Comparison of ENCODE assay signal across 8 cellular contexts in the genomic region with DNA sequence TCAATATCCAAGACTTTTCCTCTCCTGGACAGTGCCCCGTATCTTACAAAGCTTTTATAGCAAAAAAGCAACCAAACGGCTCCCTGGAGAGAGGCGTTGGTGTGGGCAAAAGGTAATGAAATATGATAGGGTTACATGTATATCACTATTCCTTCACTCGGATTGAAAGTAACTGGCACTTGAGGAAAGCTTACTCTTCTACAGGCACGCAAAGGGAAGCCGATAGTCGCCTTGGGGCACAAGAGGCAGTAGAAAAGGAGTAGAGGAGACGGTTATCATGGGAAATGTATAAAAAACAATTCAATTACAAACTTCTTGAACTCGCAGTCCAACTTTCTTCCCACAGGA. TPM values are rescaled to one million over a fixed set of nuclear protein-coding genes. Genes with fewer than 3 reads are reported as not detected.
DNase-seq lines count a peak whose midpoint lies in the region; ATAC-seq and TF ChIP-seq lines count a peak whose summit lies in the region.

No MANE protein-coding gene starts in this region.

- H3K9me3 ChIP-seq in heart right ventricle = no peaks in the 10 kb centered on the region
- H3K9me3 ChIP-seq in uterus = no peaks in the 10 kb centered on the region

- no peak for ATAC-seq in heart right ventricle
- no peak for ATAC-seq in left ventricle myocardium superior
- no peak for ATAC-seq in GM21526 (IDR thresholded peaks at IDR 0.05; ENCODE audit: low FRiP score, unreplicated experiment)

- no peak for DNase-seq in heart right ventricle
- no peak for DNase-seq in left ventricle myocardium superior
- no peak for DNase-seq in astrocyte of the cerebellum (ENCODE audit: low read depth)
- DNase-seq in lower leg skin (ENCODE audit: low spot score in 2 of 2) = no peak
- DNase-seq in uterus = no peak
- no peak for DNase-seq in NCI-H1436 (lab: John Stamatoyannopoulos, UW)
- DNase-seq in nucleus accumbens (lab: John Stamatoyannopoulos, UW) = no peak

- in situ Hi-C loops in astrocyte of the cerebellum (cut with HindIII; ENCODE audit: low sequenced_read_pairs) = no loop called here

- 6 to 13% methylated on average over 9 of the region's 9 CpGs for WGBS in heart right ventricle, 2 donors
- WGBS in lower leg skin, 2 donors = 1 to 3% methylated on average over 9 of the region's 9 CpGs

- TF ChIP-seq CTCF in heart right ventricle (IDR thresholded peaks at IDR 0.05) (no peak), astrocyte of the cerebellum (IDR thresholded peaks at IDR 0.05; ENCODE audit: low read depth, low read length, missing control alignments) (no peak), lower leg skin (IDR thresholded peaks at IDR 0.05) (no peak), uterus (IDR thresholded peaks at IDR 0.05) (no peak)

- H3K27ac ChIP-seq in heart right ventricle (peak overlapping the region; percentile 86 to 99 (median 96)), uterus (peak overlapping the region; percentile 87 to 93)

- no peaks in the 10 kb centered on the region for H3K27me3 ChIP-seq in heart right ventricle
- no peaks in the 10 kb centered on the region for H3K27me3 ChIP-seq in uterus

- H3K4me3 ChIP-seq in heart right ventricle = peak overlapping the region; percentile 62 to 99 (median 94)
- peak overlapping the region; percentile 86 for H3K4me3 ChIP-seq in astrocyte of the cerebellum (ENCODE audit: low read depth, low read length)
- H3K4me3 ChIP-seq in lower leg skin (ENCODE audit: low read depth, poor library complexity, severe bottlenecking) = peak overlapping the region; percentile 82
- H3K4me3 ChIP-seq in uterus = peak overlapping the region; percentile 83 to 96

- intact Hi-C loops in heart right ventricle (cut with DNase I) = loop anchor here in 2 of 10 donors (2.0 kb wide), 1 partner anchor 25 kb away; no protein-coding TSS in a partner anchor
- intact Hi-C loops in left ventricle myocardium superior (cut with micrococcal nuclease) = loop anchor here (2.0 kb wide), 1 partner anchor 25 kb away; no protein-coding TSS in a partner anchor
- intact Hi-C loops in lower leg skin (cut with DNase I; ENCODE audit: low total_unique reads) = no loop called here
- intact Hi-C loops in uterus (cut with DNase I; ENCODE audit: low total_unique reads) = no loop called here

- peaks cover 0 to 66% (median 44%) of the 10 kb centered on the region in 9 donors for H3K4me1 ChIP-seq in heart right ventricle
- peaks cover 0 to 10% of the 10 kb centered on the region in 2 donors for H3K4me1 ChIP-seq in uterus

- TF ChIP-seq POLR2A in lower leg skin (IDR thresholded peaks at IDR 0.05) (no peak), uterus (IDR thresholded peaks at IDR 0.05) (no peak)

- H3K36me3 ChIP-seq in heart right ventricle = peaks cover 0 to 31% (median 18%) of the 10 kb centered on the region in 9 donors
- H3K36me3 ChIP-seq in uterus = no peaks in the 10 kb centered on the region

RNA-seq across cellular contexts. Expression of gene DIAPH1, which starts 1.1 kb away (rescaled TPM):
- 10 to 100 TPM; 27.3 to 93.2 (median 46.9) TPM for total RNA-seq in heart right ventricle
- polyA plus RNA-seq in heart right ventricle = 10 to 100 TPM; 28.4 to 48.6 TPM
- 36.6 TPM for total RNA-seq in left ventricle myocardium superior
- 100 to 1,000 TPM in 1 of 4 donors, 10 to 100 TPM in 3; 64.9 to 101 (median 88.7) TPM for total RNA-seq in lower leg skin
- total RNA-seq in uterus = 10 to 100 TPM; 27.7 to 69.4 (median 30.2) TPM

RNA-seq across cellular contexts. Expression of gene HDAC3, which starts 19.0 kb away (rescaled TPM):
- total RNA-seq in heart right ventricle (10 to 100 TPM; 30.9 to 43.0 (median 32.7) TPM), left ventricle myocardium superior (28.9 TPM), lower leg skin (10 to 100 TPM; 49.4 to 66.4 (median 52.7) TPM), uterus (10 to 100 TPM; 24.8 to 68.0 (median 46.0) TPM)
- 10 to 100 TPM; 27.7 to 38.2 TPM for polyA plus RNA-seq in heart right ventricle

RNA-seq across cellular contexts. Expression of gene RELL2, which starts 19.1 kb away (rescaled TPM):
- total RNA-seq in heart right ventricle (1 to 10 TPM in 2 of 10 donors, under 1 TPM in 8; 0.33 to 1.3 (median 0.51) TPM), left ventricle myocardium superior (0.55 TPM), lower leg skin (10 to 100 TPM in 2 of 4 donors, 1 to 10 TPM in 2; 5.9 to 11.4 (median 9.0) TPM), uterus (1 to 10 TPM in 1 of 4 donors, under 1 TPM in 1, not detected in 2; 0.35 to 1.7 TPM)
- 1 to 10 TPM; 2.6 to 3.2 TPM for polyA plus RNA-seq in heart right ventricle

RNA-seq across cellular contexts. Expression of gene FCHSD1, which starts 33.6 kb away (rescaled TPM):
- total RNA-seq in heart right ventricle = 1 to 10 TPM; 1.2 to 6.5 (median 2.6) TPM
- polyA plus RNA-seq in heart right ventricle = 1 to 10 TPM; 2.9 to 6.8 TPM
- total RNA-seq in left ventricle myocardium superior = 3.7 TPM
- total RNA-seq in lower leg skin = 100 to 1,000 TPM in 2 of 4 donors, 10 to 100 TPM in 2; 72.1 to 136 (median 101) TPM
- total RNA-seq in uterus = 10 to 100 TPM in 2 of 4 donors, 1 to 10 TPM in 2; 2.4 to 27.2 (median 11.3) TPM
